8 cellular contexts compared by ENCODE assay signal in the genomic region with DNA sequence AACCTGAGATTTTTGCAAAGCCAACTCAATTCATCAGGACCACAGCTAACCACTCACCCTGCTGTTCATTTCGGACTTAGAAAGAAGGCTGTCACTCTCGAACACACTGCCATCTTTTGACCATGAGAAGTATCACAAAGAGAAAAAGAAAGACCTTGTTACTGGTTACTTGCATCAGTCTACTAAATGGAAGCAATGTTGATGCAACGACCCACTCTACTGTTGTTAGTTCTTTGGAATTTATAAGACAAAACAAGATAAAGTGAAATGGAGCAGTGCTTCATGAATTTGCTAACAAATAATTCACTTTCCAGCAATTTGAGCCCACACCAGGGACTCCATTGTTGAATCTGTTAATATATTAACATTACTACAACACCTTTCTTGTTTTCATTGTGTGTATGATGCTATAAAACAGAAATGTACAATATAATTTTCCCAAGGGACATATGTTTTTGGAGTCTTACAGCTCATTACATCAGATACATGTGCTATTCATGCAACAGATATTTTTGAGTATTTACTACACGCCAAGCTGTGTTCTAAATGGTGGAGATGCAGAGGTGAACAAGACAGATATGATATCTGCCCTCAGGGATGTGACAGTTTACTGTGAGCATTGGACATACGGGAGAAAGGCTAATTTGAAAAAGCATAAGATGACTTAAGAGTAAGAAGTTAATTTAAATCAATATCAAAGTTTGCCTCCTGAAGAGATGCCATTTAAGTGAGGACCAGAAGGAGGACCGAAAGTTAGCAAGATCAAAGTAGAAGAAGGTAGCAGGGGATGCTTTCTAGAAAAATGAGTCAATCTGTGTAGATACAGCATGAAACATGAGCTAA.
A peak's percentile ranks its signal among the peaks of the same experiment; 100 is the strongest.
DNase-seq lines count a peak whose midpoint lies in the region; ATAC-seq and TF ChIP-seq lines count a peak whose summit lies in the region.

No MANE protein-coding gene starts in this region.

- no peaks in the 10 kb centered on the region for H3K9me1 ChIP-seq in IMR-90 (ENCODE audit: insufficient read depth, low read length)

- H3K23ac ChIP-seq in IMR-90 (ENCODE audit: low read depth, low read length) = no peak overlapping the region

- no peak overlapping the region for H2AK9ac ChIP-seq in IMR-90 (replicated peaks; ENCODE audit: low read depth, low read length, poor library complexity)

- H4K8ac ChIP-seq in IMR-90 (ENCODE audit: low read depth in 2 of 2, low read length in 2 of 2) = peak overlapping the region in 1 of 2 experiments; percentile 69; a peak in 1 of 4 replicates

- H3K56ac ChIP-seq in IMR-90 (ENCODE audit: extremely low read depth, insufficient read depth, low read length) = no peak overlapping the region

- no peak overlapping the region for H3K9ac ChIP-seq in IMR-90 (ENCODE audit: low read depth, low read length)
- peak overlapping the region; percentile 29 for H3K9ac ChIP-seq in SK-N-MC (ENCODE audit: insufficient read length)
- H3K9ac ChIP-seq in neural cell (ENCODE audit: low read length) = no peak overlapping the region

- no peak overlapping the region for H4K91ac ChIP-seq in IMR-90 (ENCODE audit: insufficient read depth, low read depth, low read length)

- H3K9me3 ChIP-seq in IMR-90 (ENCODE audit: control insufficient read depth, insufficient read depth, low read length) (no peaks in the 10 kb centered on the region), SK-N-MC (ENCODE audit: low read depth, low read length) (no peaks in the 10 kb centered on the region), neural cell (ENCODE audit: low read length) (no peaks in the 10 kb centered on the region)

- H4K5ac ChIP-seq in IMR-90 (ENCODE audit: low read depth, low read length) = no peak overlapping the region

- H2AFZ ChIP-seq in IMR-90 (replicated peaks; ENCODE audit: low read length, poor library complexity) (no peak overlapping the region), neural cell (ENCODE audit: low read depth, low read length) (no peak overlapping the region)

- ATAC-seq in GM21619 (IDR thresholded peaks at IDR 0.05; ENCODE audit: unreplicated experiment) (peak; percentile 94), IMR-90 (ENCODE audit: low read depth) (peak; percentile 88)

- POLR2A ChIA-PET in IMR-90 (lab: Charles Lee; ENCODE audit: unreplicated experiment) = interaction anchor here (0.6 kb wide), 1 partner anchor 214 kb away, joined by 4 read pairs; no protein-coding TSS in a partner anchor

- no peak overlapping the region for H3K27ac ChIP-seq in IMR-90 (ENCODE audit: insufficient read depth, low read length)
- no peak overlapping the region for H3K27ac ChIP-seq in SK-N-MC
- no peak overlapping the region for H3K27ac ChIP-seq in neural cell (ENCODE audit: low read length)

- intact Hi-C loops in IMR-90 (cut with micrococcal nuclease) = loop anchor here (1.0 to 5.0 kb wide), 3 partner anchors 143 to 210 kb away; no protein-coding TSS in a partner anchor

- CTCF ChIA-PET in IMR-90 (lab: Yijun Ruan, JAX) = interaction anchor here (0.6 to 3.5 kb wide), 20 partner anchors 12 to 161 kb away, joined by 3 to 34 read pairs (median 4); a partner anchor contains a TSS

- H3K79me2 ChIP-seq in neural cell (replicated peaks; ENCODE audit: insufficient read depth, low read length) = no peaks in the 10 kb centered on the region

- H3K4me1 ChIP-seq in IMR-90 (ENCODE audit: control insufficient read depth, insufficient read depth, low read length) = peaks cover 4% of the 10 kb centered on the region; the same call in 1 of the 2 replicates

- H4K20me1 ChIP-seq in IMR-90 (ENCODE audit: insufficient read depth, low read length) (no peaks in the 10 kb centered on the region), neural cell (ENCODE audit: insufficient read depth) (no peaks in the 10 kb centered on the region)

- H3K79me1 ChIP-seq in IMR-90 (ENCODE audit: low read depth in 1 of 2, low read length in 2 of 2) = no peaks in the 10 kb centered on the region

- in situ Hi-C loops in IMR-90 (cut with MboI; ENCODE audit: low sequenced_read_pairs) = loop anchor here (5.0 kb wide), 2 partner anchors 140 to 155 kb away; no protein-coding TSS in a partner anchor

- TF ChIP-seq RAD21 in IMR-90 (IDR thresholded peaks at IDR 0.05; ENCODE audit: low read length) = peak; percentile 78
- TF ChIP-seq RAD21 in neural cell (conservative IDR thresholded peaks at IDR 0.05) = no peak

- no peaks in the 10 kb centered on the region for H3K27me3 ChIP-seq in IMR-90 (ENCODE audit: control insufficient read depth, insufficient read depth, low read length)
- no peaks in the 10 kb centered on the region for H3K27me3 ChIP-seq in neural cell (ENCODE audit: insufficient read depth, low read depth, low read length)

- dilution Hi-C loops in IMR-90 (cut with HindIII; ENCODE audit: low sequenced_read_pairs, unreplicated experiment) = no loop called here

- no peak overlapping the region for H3K4me2 ChIP-seq in IMR-90 (ENCODE audit: low read depth, low read length)
- no peak overlapping the region for H3K4me2 ChIP-seq in neural cell (ENCODE audit: low read length)

- H3K36me3 ChIP-seq in IMR-90 (ENCODE audit: control insufficient read depth, insufficient read depth, low read length) (no peaks in the 10 kb centered on the region), SK-N-MC (ENCODE audit: insufficient read depth, low read length) (no peaks in the 10 kb centered on the region), neural cell (ENCODE audit: insufficient read depth, low read length) (no peaks in the 10 kb centered on the region)

- TF ChIP-seq EP300 in neural cell (conservative IDR thresholded peaks at IDR 0.05; ENCODE audit: poor library complexity, severe bottlenecking) = no peak

- H2BK5ac ChIP-seq in IMR-90 (ENCODE audit: low read depth, low read length, poor library complexity, severe bottlenecking) = no peak overlapping the region

- H3K4ac ChIP-seq in IMR-90 (ENCODE audit: low read depth, low read length) = peak overlapping the region; percentile 6; the same call in 1 of the 2 replicates

- H3K14ac ChIP-seq in IMR-90 (replicated peaks; ENCODE audit: low read depth, low read length) = no peak overlapping the region; the same call in 1 of the 2 replicates

- TF ChIP-seq CTCF in IMR-90 (conservative IDR thresholded peaks at IDR 0.05; ENCODE audit: low read depth, low read length) = peak; percentile 78
- TF ChIP-seq CTCF in neural cell (IDR thresholded peaks at IDR 0.05; ENCODE audit: poor library complexity, severe bottlenecking) = peak; percentile 38

- H3K18ac ChIP-seq in IMR-90 (ENCODE audit: low read depth, low read length) = no peak overlapping the region

- no peak overlapping the region for H3K4me3 ChIP-seq in IMR-90 (ENCODE audit: insufficient read depth, low read depth, low read length)
- no peak overlapping the region for H3K4me3 ChIP-seq in SK-N-MC
- H3K4me3 ChIP-seq in neural cell (ENCODE audit: low read length) = no peak overlapping the region

- peak overlapping the region; percentile 5; the same call in 1 of the 2 replicates for H2AK5ac ChIP-seq in IMR-90 (ENCODE audit: low read depth, low read length)

- BruUV-seq in IMR-90 (replicated peaks; lab: Mats Ljungman, UMichigan) = no TSS peak

- DNase-seq in NCI-H524 (lab: John Stamatoyannopoulos, UW) (peak; percentile 21 to 44), NCI-H524 treated with DMSO at 0.1 percent for 48 hours (lab: John Stamatoyannopoulos, UW) (no peak), IMR-90 (peak; percentile 87), SK-N-MC (ENCODE audit: low read depth, low spot score) (no peak), erythroblast (lab: John Stamatoyannopoulos, UW) (peak; percentile 79 to 90), T1000 (lab: John Stamatoyannopoulos, UW) (no peak)

- H2BK120ac ChIP-seq in IMR-90 (ENCODE audit: low read depth, low read length) = peak overlapping the region; percentile 42

- H2BK15ac ChIP-seq in IMR-90 (ENCODE audit: low read depth, low read length) = no peak overlapping the region; the same call in 2 of the 3 replicates

- H3F3A ChIP-seq in neural cell (ENCODE audit: insufficient read depth, low read length, poor library complexity, severe bottlenecking) = no peaks in the 10 kb centered on the region

- peak overlapping the region; percentile 10 for H2BK20ac ChIP-seq in IMR-90 (ENCODE audit: low read depth, low read length)

- TF ChIP-seq POLR2A in IMR-90 (IDR thresholded peaks at IDR 0.05; ENCODE audit: low read depth, low read length) (no peak), erythroblast (IDR thresholded peaks at IDR 0.05; ENCODE audit: low read length) (no peak)

- no CpG with 5 or more reads among the region's 6 CpGs for WGBS in IMR-90 (ENCODE audit: extremely low coverage in 2 of 2, insufficient read length in 1 of 2), 2 experiments

- no peaks in the 10 kb centered on the region for H3K9me2 ChIP-seq in neural cell (ENCODE audit: insufficient read depth, low read length)

TF ChIP-seq in IMR-90, 13 proteins besides CTCF, POLR2A, EP300 and RAD21:
- peak; percentile 80 for TF ChIP-seq SMC3 (IDR thresholded peaks at IDR 0.05; ENCODE audit: low read depth, low read length)
- TF ChIP-seq BHLHE40 (IDR thresholded peaks at IDR 0.05; ENCODE audit: low read depth, low read length) = no peak
- no peak for TF ChIP-seq MAZ (IDR thresholded peaks at IDR 0.05; ENCODE audit: borderline replicate concordance, low read depth, low read length)
- peak; percentile 84 for TF ChIP-seq CEBPB (IDR thresholded peaks at IDR 0.05; ENCODE audit: low read depth, low read length)

TF ChIP-seq in neural cell, 6 proteins besides CTCF, POLR2A, EP300 and RAD21 (continues in another document):
- TF ChIP-seq POLR2AphosphoS5 (IDR thresholded peaks at IDR 0.05) (no peak), SMC3 (conservative IDR thresholded peaks at IDR 0.05; ENCODE audit: poor library complexity) (no peak), MXI1 (conservative IDR thresholded peaks at IDR 0.05; ENCODE audit: poor library complexity, severe bottlenecking) (no peak)

Comparison
In these comparisons a context has a peak if more than half of its experiments do, and no peak if none do; other contexts are left out.
1. DNase-seq: peak in NCI-H524 (2 of 2), IMR-90 (single experiment) and erythroblast (2 of 2); none in NCI-H524 treated with DMSO at 0.1 percent for 48 hours (single experiment), SK-N-MC (single experiment) and T1000 (single experiment).